35 cellular contexts compared by ENCODE assay signal in genomic region chr6:103456652-103457051, GRCh38.
"Had no signal": no experiment of that assay in that cellular context is flagged by ENCODE, and none has a peak within 500 bp of the region (broad histone marks: within the 10 kb centered on the region; RNA-seq: fewer than 3 reads in every experiment).

No MANE protein-coding gene starts in this region.

- H3K27me3 ChIP-seq: MG63 had no signal

- DNase-seq: Karpas-422, Kasumi-1, MG63, MM.1S, MV-4-11, NCI-H1048, NCI-H1092, NCI-H1092 treated with DMSO at 0.1 percent for 48 hours, NCI-H1105, NCI-H1105 treated with DMSO at 0.1 percent for 48 hours, NCI-H1417, NCI-H1417 treated with DMSO at 0.1 percent for 48 hours, NCI-H1436, NCI-H1436 treated with DMSO at 0.1 percent for 48 hours, NCI-H146, NCI-H1694, NCI-H1694 treated with DMSO at 0.1 percent for 48 hours, NCI-H187, NCI-H187 treated with DMSO at 0.1 percent for 48 hours, NCI-H1930, NCI-H2029, NCI-H2029 treated with DMSO at 0.1 percent for 48 hours, NCI-H2081, NCI-H2081 treated with DMSO at 0.1 percent for 48 hours, NCI-H2107, NCI-H2171, NCI-H2171 treated with DMSO at 0.1 percent for 48 hours, NCI-H2227 treated with DMSO at 0.1 percent for 48 hours, NCI-H226, NCI-H345, NCI-H446, NCI-H446 treated with DMSO at 0.1 percent for 48 hours, NCI-H510A, NCI-H510A treated with DMSO at 0.1 percent for 48 hours, NCI-H524 had no signal

- H3K36me3 ChIP-seq: MG63 had no signal

- H3K4me3 ChIP-seq: MG63 had no signal

- H3K9me3 ChIP-seq: MG63 had no signal
